Comparison of ENCODE assay signal across 8 cellular contexts in the genomic region with DNA sequence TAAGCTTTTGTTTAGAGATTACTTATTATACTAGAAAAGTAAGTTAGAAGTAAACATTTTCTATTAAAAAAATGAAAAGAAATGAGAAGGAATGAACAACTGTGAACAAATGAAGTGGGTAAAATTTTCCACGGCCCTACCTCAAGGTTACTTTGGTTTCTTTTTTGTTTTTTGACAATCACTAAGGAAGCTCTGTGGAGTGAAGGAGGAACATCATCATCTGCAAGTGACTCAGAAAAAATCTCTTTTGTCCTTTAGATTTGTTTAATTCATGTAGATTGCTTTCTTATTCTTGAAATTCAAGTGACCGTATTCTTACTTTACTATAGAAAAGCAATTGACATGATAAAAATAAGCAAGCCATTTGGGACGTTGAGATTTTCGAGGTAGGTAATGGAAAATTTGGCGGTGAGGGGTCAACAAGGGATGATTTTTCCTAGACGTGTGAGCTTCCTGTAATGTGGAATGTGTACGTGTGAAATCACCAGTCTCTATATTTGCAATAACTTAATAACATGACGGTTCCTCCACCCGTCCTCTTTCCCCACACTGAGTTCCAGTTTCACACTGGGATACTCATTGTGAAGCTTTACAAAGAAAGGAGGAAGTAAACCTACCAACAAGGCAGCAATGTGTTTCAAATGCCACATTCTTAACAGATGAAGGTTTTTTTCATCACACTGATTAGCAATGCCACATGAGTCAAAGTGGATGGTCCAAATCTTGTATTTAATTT.
DNase-seq lines count a peak whose midpoint lies in the region; ATAC-seq and TF ChIP-seq lines count a peak whose summit lies in the region.
"Had no signal": no experiment of that assay in that cellular context is flagged by ENCODE, and none has a peak within 500 bp of the region (broad histone marks: within the 10 kb centered on the region; RNA-seq: fewer than 3 reads in every experiment).

No MANE protein-coding gene starts in this region.

- H3K4me3 ChIP-seq in PC-3 (ENCODE audit: low read length) = no peak overlapping the region

- H3K4me3 Mint-ChIP-seq in naive B cell = peak overlapping the region in 6 of 8 donors; percentile 26 to 65 (median 54)

- H3K27me3 ChIP-seq in PC-3 (ENCODE audit: low read length) = peaks cover 43% of the 10 kb centered on the region
- H3K27me3 ChIP-seq: heart right ventricle had no signal

- H3K79me2 ChIP-seq in PC-3 (ENCODE audit: low read length) = no peaks in the 10 kb centered on the region

- H3K36me3 Mint-ChIP-seq in naive B cell = no peaks in the 10 kb centered on the region

- CTCF ChIA-PET in PC-3 (lab: Charles Lee) = no interaction called here

- H3K9me2 ChIP-seq in PC-3 (replicated peaks; ENCODE audit: low read length) = no peaks in the 10 kb centered on the region

- H3K4me1 ChIP-seq in PC-3 (ENCODE audit: insufficient read depth, low read length) = no peaks in the 10 kb centered on the region

- DNase-seq in NCI-H2227 (lab: John Stamatoyannopoulos, UW; ENCODE audit: unreplicated experiment) (peak; percentile 51), naive B cell (peak; percentile 28), NCI-H446 (lab: John Stamatoyannopoulos, UW) (no peak), PC-3 (no peak), kidney glomerular epithelial cell (lab: John Stamatoyannopoulos, UW) (no peak)
- DNase-seq: heart right ventricle had no signal

- H3F3A ChIP-seq in PC-3 (ENCODE audit: low read length, unreplicated experiment) = no peaks in the 10 kb centered on the region

- no peaks in the 10 kb centered on the region for H3K36me3 ChIP-seq in PC-3 (ENCODE audit: low read depth, low read length)
- H3K36me3 ChIP-seq: heart right ventricle had no signal

- peak overlapping the region in 2 of 6 donors; percentile 43 to 79 for H3K27ac Mint-ChIP-seq in naive B cell

- no peak for TF ChIP-seq CTCF in PC-3 (conservative IDR thresholded peaks at IDR 0.05; ENCODE audit: low read depth, low read length)

- POLR2A ChIA-PET in PC-3 (lab: Charles Lee; ENCODE audit: unreplicated experiment) = no interaction called here

- intact Hi-C loops in PC-3 (cut with micrococcal nuclease) = no loop called here

- H3K4me2 ChIP-seq in PC-3 (ENCODE audit: low read length) = no peak overlapping the region

- H3K9ac ChIP-seq in PC-3 (ENCODE audit: low read length) = no peak overlapping the region

- peak; percentile 72 for ATAC-seq in GM19023 (IDR thresholded peaks at IDR 0.05; ENCODE audit: unreplicated experiment)
- ATAC-seq in HG02642 (IDR thresholded peaks at IDR 0.05; ENCODE audit: poor library complexity, unreplicated experiment) = peak; percentile 80
- peak; percentile 64 to 93 for ATAC-seq in naive B cell (ENCODE audit: low read depth in 2 of 2)
- no peak for ATAC-seq in PC-3

- H3K9me3 Mint-ChIP-seq in naive B cell = peaks cover 0 to 5% (median 0%) of the 10 kb centered on the region in 7 donors

- H4K20me1 ChIP-seq in PC-3 (ENCODE audit: low read length) = no peaks in the 10 kb centered on the region

- H2AFZ ChIP-seq in PC-3 (ENCODE audit: low read length) = no peak overlapping the region

- no TSS peak for BruUV-seq in PC-3 (replicated peaks; lab: Mats Ljungman, UMichigan)

- H3K27me3 Mint-ChIP-seq in naive B cell = no peaks in the 10 kb centered on the region

- no peak overlapping the region for H3K27ac ChIP-seq in PC-3 (ENCODE audit: low read length)

- H3K4me1 Mint-ChIP-seq in naive B cell = peaks cover 4 to 12% (median 10%) of the 10 kb centered on the region in 3 donors

- no peaks in the 10 kb centered on the region for H3K9me3 ChIP-seq in PC-3 (ENCODE audit: low read length)

Comparison
In these comparisons a context has a peak if more than half of its experiments do, and no peak if none do; other contexts are left out.
1. DNase-seq: peak in NCI-H2227 (single experiment) and naive B cell (single experiment); none in NCI-H446 (0 of 2), PC-3 (single experiment) and kidney glomerular epithelial cell (single experiment).